Comparison of ENCODE assay signal across 14 cellular contexts in genomic region chr19:8773587-8773986, GRCh38. TPM values are rescaled to one million over a fixed set of nuclear protein-coding genes. Genes with fewer than 3 reads are reported as not detected.
A peak's percentile ranks its signal among the peaks of the same experiment; 100 is the strongest.
DNase-seq lines count a peak whose midpoint lies in the region; TF ChIP-seq lines count a peak whose summit lies in the region.
"Not testable (repeated sequence)": the region's sequence is repeated elsewhere in the genome, so short reads cannot be mapped to it uniquely, and the experiment has no call there.
"Had no signal": no experiment of that assay in that cellular context is flagged by ENCODE, and none has a peak within 500 bp of the region (broad histone marks: within the 10 kb centered on the region; RNA-seq: fewer than 3 reads in every experiment).

No MANE protein-coding gene starts in this region.

- not testable (repeated sequence) for H3K9me3 Mint-ChIP-seq in activated CD4-positive, alpha-beta T cell treated with anti-CD3 and anti-CD28 coated beads, Interleukin-2, amount 10 ng/mL, durations not matched to agents 24 days and 14 days; osteocyte (ENCODE audit: unreplicated experiment); type B pancreatic cell

- TF ChIP-seq CTCF in osteocyte (IDR thresholded peaks at IDR 0.05); type B pancreatic cell (conservative IDR thresholded peaks at IDR 0.05): not testable (repeated sequence)

- peak; percentile 18 for DNase-seq in activated CD4-positive, alpha-beta T cell treated with anti-CD3 and anti-CD28 coated beads, Interleukin-2, amount 10 ng/mL, durations not matched to agents 24 days and 14 days
- DNase-seq in osteocyte (ENCODE audit: extremely low spot score, unreplicated experiment) (peak; percentile 60), type B pancreatic cell (ENCODE audit: extremely low spot score, unreplicated experiment) (peak; percentile 39)

- not testable (repeated sequence) for H3K4me3 Mint-ChIP-seq in activated CD4-positive, alpha-beta T cell treated with anti-CD3 and anti-CD28 coated beads, Interleukin-2, amount 10 ng/mL, durations not matched to agents 24 days and 14 days; osteocyte (ENCODE audit: unreplicated experiment); type B pancreatic cell

- not testable (repeated sequence) for H3K27me3 Mint-ChIP-seq in activated CD4-positive, alpha-beta T cell treated with anti-CD3 and anti-CD28 coated beads, Interleukin-2, amount 10 ng/mL, durations not matched to agents 24 days and 14 days; osteocyte (ENCODE audit: unreplicated experiment); type B pancreatic cell

- H3K36me3 Mint-ChIP-seq in activated CD4-positive, alpha-beta T cell treated with anti-CD3 and anti-CD28 coated beads, Interleukin-2, amount 10 ng/mL, durations not matched to agents 24 days and 14 days (ENCODE audit: low read depth); osteocyte (ENCODE audit: unreplicated experiment); type B pancreatic cell: not testable (repeated sequence)

- H3K27ac Mint-ChIP-seq in activated CD4-positive, alpha-beta T cell treated with anti-CD3 and anti-CD28 coated beads, Interleukin-2, amount 10 ng/mL, durations not matched to agents 24 days and 14 days; osteocyte (ENCODE audit: unreplicated experiment); type B pancreatic cell: not testable (repeated sequence)

- intact Hi-C loops in activated CD4-positive, alpha-beta T cell treated with anti-CD3 and anti-CD28 coated beads, Interleukin-2, amount 10 ng/mL, durations not matched to agents 24 days and 14 days (cut with micrococcal nuclease): not testable (repeated sequence)

- H3K4me1 Mint-ChIP-seq in activated CD4-positive, alpha-beta T cell treated with anti-CD3 and anti-CD28 coated beads, Interleukin-2, amount 10 ng/mL, durations not matched to agents 24 days and 14 days; osteocyte (ENCODE audit: unreplicated experiment); type B pancreatic cell (ENCODE audit: unreplicated experiment): not testable (repeated sequence)

RNA-seq across cellular contexts. Expression of gene OR2Z1, which starts 52.2 kb away (rescaled TPM):
- total RNA-seq in activated CD4-positive, alpha-beta T cell treated with anti-CD3 and anti-CD28 coated beads, Interleukin-2, amount 10 ng/mL, durations not matched to agents 24 days and 14 days: not detected in 2 replicates
- total RNA-seq in osteocyte: not detected in 2 replicates
- not detected in 2 replicates for total RNA-seq in type B pancreatic cell (ENCODE audit: low replicate concordance)
- total RNA-seq: A172; A673; B cell; Caco-2; Calu3; CD4-positive, alpha-beta memory T cell; CD4-positive, alpha-beta T cell; CD4-positive, CD25-positive, alpha-beta regulatory T cell; CD8-positive, alpha-beta memory T cell; CD8-positive, alpha-beta T cell; Daoy had no signal

RNA-seq across cellular contexts. Expression of gene ZNF558, which starts 58.5 kb away (rescaled TPM):
- 25.1 and 26.4 TPM in 2 replicates for total RNA-seq in activated CD4-positive, alpha-beta T cell treated with anti-CD3 and anti-CD28 coated beads, Interleukin-2, amount 10 ng/mL, durations not matched to agents 24 days and 14 days
- 31.2 and 35.6 TPM in 2 replicates for total RNA-seq in osteocyte
- 21.5 and 53.9 TPM in 2 replicates for total RNA-seq in type B pancreatic cell (ENCODE audit: low replicate concordance)

RNA-seq across cellular contexts. Expression of gene MBD3L1, which starts 58.6 kb away (rescaled TPM):
- not detected in 2 replicates for total RNA-seq in activated CD4-positive, alpha-beta T cell treated with anti-CD3 and anti-CD28 coated beads, Interleukin-2, amount 10 ng/mL, durations not matched to agents 24 days and 14 days
- not detected in 2 replicates for total RNA-seq in osteocyte
- not detected in 2 replicates for total RNA-seq in type B pancreatic cell (ENCODE audit: low replicate concordance)
- total RNA-seq: A172; A673; B cell; Caco-2; Calu3; CD4-positive, alpha-beta memory T cell; CD4-positive, alpha-beta T cell; CD4-positive, CD25-positive, alpha-beta regulatory T cell; CD8-positive, alpha-beta memory T cell; CD8-positive, alpha-beta T cell; Daoy had no signal
